ENCODE assay signal across 1 cellular context in the genomic region with DNA sequence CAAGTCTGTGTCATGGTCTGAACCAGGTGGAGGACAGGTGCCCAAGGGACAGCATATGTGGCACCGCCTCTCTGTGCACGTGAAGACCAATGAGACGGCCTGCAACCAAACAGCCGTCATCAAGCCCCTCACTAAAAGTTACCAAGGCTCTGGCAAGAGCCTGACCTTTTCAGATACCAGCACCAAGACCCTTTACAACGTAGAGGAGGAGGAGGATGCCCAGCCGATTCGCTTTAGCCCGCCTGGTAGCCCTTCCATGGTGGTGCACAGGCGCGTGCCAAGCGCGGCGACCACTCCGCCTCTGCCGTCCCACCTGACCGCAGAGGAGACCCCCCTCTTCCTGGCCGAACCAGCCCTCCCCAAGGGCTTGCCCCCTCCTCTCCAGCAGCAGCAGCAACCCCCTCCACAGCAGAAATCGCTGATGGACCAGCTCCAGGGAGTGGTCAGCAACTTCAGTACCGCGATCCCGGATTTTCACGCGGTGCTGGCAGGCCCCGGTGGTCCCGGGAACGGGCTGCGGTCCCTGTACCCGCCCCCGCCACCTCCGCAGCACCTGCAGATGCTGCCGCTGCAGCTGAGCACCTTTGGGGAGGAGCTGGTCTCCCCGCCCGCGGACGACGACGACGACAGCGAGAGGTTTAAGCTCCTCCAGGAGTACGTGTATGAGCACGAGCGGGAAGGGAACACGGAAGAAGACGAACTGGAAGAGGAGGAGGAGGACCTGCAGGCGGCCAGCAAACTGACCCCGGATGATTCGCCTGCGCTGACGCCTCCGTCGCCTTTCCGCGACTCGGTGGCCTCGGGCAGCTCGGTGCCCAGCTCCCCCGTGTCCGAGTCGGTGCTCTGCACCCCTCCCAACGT.
A peak's percentile ranks its signal among the peaks of the same experiment; 100 is the strongest.
TF ChIP-seq lines count a peak whose summit lies in the region.

No MANE protein-coding gene starts in this region.

TF ChIP-seq in WTC11, 78 proteins besides CTCF, POLR2A, EP300 and RAD21 (continued from another document):
- TF ChIP-seq, protein P1, sequence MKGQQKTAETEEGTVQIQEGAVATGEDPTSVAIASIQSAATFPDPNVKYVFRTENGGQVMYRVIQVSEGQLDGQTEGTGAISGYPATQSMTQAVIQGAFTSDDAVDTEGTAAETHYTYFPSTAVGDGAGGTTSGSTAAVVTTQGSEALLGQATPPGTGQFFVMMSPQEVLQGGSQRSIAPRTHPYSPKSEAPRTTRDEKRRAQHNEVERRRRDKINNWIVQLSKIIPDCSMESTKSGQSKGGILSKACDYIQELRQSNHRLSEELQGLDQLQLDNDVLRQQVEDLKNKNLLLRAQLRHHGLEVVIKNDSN (CRISPR knock-in tag; IDR thresholded peaks at IDR 0.05): peak; percentile 60
- TF ChIP-seq CREB1 (CRISPR knock-in tag; IDR thresholded peaks at IDR 0.05) (no peak), TCF7 (CRISPR knock-in tag; IDR thresholded peaks at IDR 0.05; ENCODE audit: low read depth) (no peak), NR2C2 (CRISPR knock-in tag; IDR thresholded peaks at IDR 0.05) (no peak), FOXP1 (CRISPR knock-in tag; IDR thresholded peaks at IDR 0.05; ENCODE audit: borderline replicate concordance) (peak; percentile 83), SP1 (CRISPR knock-in tag; conservative IDR thresholded peaks at IDR 0.05) (0 out of 2 replicates have a peak, but pooled peaks have one; percentile 33), FOXK1 (CRISPR knock-in tag; IDR thresholded peaks at IDR 0.05) (peak; percentile 26; the same call in 1 of the 2 replicates), ZNF263 (CRISPR knock-in tag; IDR thresholded peaks at IDR 0.05; ENCODE audit: low read depth) (peak; percentile 80; the same call in 1 of the 2 replicates), NR3C1 (CRISPR knock-in tag; conservative IDR thresholded peaks at IDR 0.05; ENCODE audit: low read depth) (no peak), ZNF138 (CRISPR knock-in tag; conservative IDR thresholded peaks at IDR 0.05) (0 out of 2 replicates have a peak, but pooled peaks have one; percentile 8), TEAD1 (CRISPR knock-in tag; IDR thresholded peaks at IDR 0.05) (peak; percentile 34; the same call in 1 of the 2 replicates), ZNF232 (CRISPR knock-in tag; IDR thresholded peaks at IDR 0.05) (no peak), TP53 (CRISPR knock-in tag; IDR thresholded peaks at IDR 0.05) (peak; percentile 53; the same call in 1 of the 2 replicates)
- TF ChIP-seq, protein P2, sequence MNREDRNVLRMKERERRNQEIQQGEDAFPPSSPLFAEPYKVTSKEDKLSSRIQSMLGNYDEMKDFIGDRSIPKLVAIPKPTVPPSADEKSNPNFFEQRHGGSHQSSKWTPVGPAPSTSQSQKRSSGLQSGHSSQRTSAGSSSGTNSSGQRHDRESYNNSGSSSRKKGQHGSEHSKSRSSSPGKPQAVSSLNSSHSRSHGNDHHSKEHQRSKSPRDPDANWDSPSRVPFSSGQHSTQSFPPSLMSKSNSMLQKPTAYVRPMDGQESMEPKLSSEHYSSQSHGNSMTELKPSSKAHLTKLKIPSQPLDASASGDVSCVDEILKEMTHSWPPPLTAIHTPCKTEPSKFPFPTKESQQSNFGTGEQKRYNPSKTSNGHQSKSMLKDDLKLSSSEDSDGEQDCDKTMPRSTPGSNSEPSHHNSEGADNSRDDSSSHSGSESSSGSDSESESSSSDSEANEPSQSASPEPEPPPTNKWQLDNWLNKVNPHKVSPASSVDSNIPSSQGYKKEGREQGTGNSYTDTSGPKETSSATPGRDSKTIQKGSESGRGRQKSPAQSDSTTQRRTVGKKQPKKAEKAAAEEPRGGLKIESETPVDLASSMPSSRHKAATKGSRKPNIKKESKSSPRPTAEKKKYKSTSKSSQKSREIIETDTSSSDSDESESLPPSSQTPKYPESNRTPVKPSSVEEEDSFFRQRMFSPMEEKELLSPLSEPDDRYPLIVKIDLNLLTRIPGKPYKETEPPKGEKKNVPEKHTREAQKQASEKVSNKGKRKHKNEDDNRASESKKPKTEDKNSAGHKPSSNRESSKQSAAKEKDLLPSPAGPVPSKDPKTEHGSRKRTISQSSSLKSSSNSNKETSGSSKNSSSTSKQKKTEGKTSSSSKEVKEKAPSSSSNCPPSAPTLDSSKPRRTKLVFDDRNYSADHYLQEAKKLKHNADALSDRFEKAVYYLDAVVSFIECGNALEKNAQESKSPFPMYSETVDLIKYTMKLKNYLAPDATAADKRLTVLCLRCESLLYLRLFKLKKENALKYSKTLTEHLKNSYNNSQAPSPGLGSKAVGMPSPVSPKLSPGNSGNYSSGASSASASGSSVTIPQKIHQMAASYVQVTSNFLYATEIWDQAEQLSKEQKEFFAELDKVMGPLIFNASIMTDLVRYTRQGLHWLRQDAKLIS (CRISPR knock-in tag; IDR thresholded peaks at IDR 0.05; ENCODE audit: borderline replicate concordance): 0 out of 2 replicates have a peak, but pooled peaks have one; percentile 25
- TF ChIP-seq, protein P3, sequence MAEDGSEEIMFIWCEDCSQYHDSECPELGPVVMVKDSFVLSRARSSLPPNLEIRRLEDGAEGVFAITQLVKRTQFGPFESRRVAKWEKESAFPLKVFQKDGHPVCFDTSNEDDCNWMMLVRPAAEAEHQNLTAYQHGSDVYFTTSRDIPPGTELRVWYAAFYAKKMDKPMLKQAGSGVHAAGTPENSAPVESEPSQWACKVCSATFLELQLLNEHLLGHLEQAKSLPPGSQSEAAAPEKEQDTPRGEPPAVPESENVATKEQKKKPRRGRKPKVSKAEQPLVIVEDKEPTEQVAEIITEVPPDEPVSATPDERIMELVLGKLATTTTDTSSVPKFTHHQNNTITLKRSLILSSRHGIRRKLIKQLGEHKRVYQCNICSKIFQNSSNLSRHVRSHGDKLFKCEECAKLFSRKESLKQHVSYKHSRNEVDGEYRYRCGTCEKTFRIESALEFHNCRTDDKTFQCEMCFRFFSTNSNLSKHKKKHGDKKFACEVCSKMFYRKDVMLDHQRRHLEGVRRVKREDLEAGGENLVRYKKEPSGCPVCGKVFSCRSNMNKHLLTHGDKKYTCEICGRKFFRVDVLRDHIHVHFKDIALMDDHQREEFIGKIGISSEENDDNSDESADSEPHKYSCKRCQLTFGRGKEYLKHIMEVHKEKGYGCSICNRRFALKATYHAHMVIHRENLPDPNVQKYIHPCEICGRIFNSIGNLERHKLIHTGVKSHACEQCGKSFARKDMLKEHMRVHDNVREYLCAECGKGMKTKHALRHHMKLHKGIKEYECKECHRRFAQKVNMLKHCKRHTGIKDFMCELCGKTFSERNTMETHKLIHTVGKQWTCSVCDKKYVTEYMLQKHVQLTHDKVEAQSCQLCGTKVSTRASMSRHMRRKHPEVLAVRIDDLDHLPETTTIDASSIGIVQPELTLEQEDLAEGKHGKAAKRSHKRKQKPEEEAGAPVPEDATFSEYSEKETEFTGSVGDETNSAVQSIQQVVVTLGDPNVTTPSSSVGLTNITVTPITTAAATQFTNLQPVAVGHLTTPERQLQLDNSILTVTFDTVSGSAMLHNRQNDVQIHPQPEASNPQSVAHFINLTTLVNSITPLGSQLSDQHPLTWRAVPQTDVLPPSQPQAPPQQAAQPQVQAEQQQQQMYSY (CRISPR knock-in tag; IDR thresholded peaks at IDR 0.05): no peak
- TF ChIP-seq, protein P4, sequence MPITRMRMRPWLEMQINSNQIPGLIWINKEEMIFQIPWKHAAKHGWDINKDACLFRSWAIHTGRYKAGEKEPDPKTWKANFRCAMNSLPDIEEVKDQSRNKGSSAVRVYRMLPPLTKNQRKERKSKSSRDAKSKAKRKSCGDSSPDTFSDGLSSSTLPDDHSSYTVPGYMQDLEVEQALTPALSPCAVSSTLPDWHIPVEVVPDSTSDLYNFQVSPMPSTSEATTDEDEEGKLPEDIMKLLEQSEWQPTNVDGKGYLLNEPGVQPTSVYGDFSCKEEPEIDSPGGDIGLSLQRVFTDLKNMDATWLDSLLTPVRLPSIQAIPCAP (CRISPR knock-in tag; IDR thresholded peaks at IDR 0.05): no peak
- TF ChIP-seq, protein P5, sequence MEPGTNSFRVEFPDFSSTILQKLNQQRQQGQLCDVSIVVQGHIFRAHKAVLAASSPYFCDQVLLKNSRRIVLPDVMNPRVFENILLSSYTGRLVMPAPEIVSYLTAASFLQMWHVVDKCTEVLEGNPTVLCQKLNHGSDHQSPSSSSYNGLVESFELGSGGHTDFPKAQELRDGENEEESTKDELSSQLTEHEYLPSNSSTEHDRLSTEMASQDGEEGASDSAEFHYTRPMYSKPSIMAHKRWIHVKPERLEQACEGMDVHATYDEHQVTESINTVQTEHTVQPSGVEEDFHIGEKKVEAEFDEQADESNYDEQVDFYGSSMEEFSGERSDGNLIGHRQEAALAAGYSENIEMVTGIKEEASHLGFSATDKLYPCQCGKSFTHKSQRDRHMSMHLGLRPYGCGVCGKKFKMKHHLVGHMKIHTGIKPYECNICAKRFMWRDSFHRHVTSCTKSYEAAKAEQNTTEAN (CRISPR knock-in tag; IDR thresholded peaks at IDR 0.05): 0 out of 2 replicates have a peak, but pooled peaks have one; percentile 61
- TF ChIP-seq, protein P6, sequence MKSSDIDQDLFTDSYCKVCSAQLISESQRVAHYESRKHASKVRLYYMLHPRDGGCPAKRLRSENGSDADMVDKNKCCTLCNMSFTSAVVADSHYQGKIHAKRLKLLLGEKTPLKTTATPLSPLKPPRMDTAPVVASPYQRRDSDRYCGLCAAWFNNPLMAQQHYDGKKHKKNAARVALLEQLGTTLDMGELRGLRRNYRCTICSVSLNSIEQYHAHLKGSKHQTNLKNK (CRISPR knock-in tag; IDR thresholded peaks at IDR 0.05): no peak
- TF ChIP-seq, protein P7, sequence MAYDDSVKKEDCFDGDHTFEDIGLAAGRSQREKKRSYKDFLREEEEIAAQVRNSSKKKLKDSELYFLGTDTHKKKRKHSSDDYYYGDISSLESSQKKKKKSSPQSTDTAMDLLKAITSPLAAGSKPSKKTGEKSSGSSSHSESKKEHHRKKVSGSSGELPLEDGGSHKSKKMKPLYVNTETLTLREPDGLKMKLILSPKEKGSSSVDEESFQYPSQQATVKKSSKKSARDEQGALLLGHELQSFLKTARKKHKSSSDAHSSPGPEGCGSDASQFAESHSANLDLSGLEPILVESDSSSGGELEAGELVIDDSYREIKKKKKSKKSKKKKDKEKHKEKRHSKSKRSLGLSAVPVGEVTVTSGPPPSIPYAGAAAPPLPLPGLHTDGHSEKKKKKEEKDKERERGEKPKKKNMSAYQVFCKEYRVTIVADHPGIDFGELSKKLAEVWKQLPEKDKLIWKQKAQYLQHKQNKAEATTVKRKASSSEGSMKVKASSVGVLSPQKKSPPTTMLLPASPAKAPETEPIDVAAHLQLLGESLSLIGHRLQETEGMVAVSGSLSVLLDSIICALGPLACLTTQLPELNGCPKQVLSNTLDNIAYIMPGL (CRISPR knock-in tag; IDR thresholded peaks at IDR 0.05): 0 out of 2 replicates have a peak, but pooled peaks have one; percentile 50
- TF ChIP-seq, protein P8, sequence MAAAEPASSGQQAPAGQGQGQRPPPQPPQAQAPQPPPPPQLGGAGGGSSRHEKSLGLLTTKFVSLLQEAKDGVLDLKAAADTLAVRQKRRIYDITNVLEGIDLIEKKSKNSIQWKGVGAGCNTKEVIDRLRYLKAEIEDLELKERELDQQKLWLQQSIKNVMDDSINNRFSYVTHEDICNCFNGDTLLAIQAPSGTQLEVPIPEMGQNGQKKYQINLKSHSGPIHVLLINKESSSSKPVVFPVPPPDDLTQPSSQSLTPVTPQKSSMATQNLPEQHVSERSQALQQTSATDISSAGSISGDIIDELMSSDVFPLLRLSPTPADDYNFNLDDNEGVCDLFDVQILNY (CRISPR knock-in tag; IDR thresholded peaks at IDR 0.05): peak; percentile 42; the same call in 1 of the 2 replicates
- TF ChIP-seq, protein P9, sequence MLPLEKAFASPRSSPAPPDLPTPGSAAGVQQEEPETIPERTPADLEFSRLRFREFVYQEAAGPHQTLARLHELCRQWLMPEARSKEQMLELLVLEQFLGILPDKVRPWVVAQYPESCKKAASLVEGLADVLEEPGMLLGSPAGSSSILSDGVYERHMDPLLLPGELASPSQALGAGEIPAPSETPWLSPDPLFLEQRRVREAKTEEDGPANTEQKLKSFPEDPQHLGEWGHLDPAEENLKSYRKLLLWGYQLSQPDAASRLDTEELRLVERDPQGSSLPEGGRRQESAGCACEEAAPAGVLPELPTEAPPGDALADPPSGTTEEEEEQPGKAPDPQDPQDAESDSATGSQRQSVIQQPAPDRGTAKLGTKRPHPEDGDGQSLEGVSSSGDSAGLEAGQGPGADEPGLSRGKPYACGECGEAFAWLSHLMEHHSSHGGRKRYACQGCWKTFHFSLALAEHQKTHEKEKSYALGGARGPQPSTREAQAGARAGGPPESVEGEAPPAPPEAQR (CRISPR knock-in tag; IDR thresholded peaks at IDR 0.05): no peak
- TF ChIP-seq, protein P10, sequence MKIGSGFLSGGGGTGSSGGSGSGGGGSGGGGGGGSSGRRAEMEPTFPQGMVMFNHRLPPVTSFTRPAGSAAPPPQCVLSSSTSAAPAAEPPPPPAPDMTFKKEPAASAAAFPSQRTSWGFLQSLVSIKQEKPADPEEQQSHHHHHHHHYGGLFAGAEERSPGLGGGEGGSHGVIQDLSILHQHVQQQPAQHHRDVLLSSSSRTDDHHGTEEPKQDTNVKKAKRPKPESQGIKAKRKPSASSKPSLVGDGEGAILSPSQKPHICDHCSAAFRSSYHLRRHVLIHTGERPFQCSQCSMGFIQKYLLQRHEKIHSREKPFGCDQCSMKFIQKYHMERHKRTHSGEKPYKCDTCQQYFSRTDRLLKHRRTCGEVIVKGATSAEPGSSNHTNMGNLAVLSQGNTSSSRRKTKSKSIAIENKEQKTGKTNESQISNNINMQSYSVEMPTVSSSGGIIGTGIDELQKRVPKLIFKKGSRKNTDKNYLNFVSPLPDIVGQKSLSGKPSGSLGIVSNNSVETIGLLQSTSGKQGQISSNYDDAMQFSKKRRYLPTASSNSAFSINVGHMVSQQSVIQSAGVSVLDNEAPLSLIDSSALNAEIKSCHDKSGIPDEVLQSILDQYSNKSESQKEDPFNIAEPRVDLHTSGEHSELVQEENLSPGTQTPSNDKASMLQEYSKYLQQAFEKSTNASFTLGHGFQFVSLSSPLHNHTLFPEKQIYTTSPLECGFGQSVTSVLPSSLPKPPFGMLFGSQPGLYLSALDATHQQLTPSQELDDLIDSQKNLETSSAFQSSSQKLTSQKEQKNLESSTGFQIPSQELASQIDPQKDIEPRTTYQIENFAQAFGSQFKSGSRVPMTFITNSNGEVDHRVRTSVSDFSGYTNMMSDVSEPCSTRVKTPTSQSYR (CRISPR knock-in tag; IDR thresholded peaks at IDR 0.05): peak; percentile 52; the same call in 1 of the 2 replicates
- TF ChIP-seq, protein P11, sequence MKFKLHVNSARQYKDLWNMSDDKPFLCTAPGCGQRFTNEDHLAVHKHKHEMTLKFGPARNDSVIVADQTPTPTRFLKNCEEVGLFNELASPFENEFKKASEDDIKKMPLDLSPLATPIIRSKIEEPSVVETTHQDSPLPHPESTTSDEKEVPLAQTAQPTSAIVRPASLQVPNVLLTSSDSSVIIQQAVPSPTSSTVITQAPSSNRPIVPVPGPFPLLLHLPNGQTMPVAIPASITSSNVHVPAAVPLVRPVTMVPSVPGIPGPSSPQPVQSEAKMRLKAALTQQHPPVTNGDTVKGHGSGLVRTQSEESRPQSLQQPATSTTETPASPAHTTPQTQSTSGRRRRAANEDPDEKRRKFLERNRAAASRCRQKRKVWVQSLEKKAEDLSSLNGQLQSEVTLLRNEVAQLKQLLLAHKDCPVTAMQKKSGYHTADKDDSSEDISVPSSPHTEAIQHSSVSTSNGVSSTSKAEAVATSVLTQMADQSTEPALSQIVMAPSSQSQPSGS (CRISPR knock-in tag; IDR thresholded peaks at IDR 0.05; ENCODE audit: borderline replicate concordance, low read depth): no peak
